8 cellular contexts compared by ENCODE assay signal in the genomic region with DNA sequence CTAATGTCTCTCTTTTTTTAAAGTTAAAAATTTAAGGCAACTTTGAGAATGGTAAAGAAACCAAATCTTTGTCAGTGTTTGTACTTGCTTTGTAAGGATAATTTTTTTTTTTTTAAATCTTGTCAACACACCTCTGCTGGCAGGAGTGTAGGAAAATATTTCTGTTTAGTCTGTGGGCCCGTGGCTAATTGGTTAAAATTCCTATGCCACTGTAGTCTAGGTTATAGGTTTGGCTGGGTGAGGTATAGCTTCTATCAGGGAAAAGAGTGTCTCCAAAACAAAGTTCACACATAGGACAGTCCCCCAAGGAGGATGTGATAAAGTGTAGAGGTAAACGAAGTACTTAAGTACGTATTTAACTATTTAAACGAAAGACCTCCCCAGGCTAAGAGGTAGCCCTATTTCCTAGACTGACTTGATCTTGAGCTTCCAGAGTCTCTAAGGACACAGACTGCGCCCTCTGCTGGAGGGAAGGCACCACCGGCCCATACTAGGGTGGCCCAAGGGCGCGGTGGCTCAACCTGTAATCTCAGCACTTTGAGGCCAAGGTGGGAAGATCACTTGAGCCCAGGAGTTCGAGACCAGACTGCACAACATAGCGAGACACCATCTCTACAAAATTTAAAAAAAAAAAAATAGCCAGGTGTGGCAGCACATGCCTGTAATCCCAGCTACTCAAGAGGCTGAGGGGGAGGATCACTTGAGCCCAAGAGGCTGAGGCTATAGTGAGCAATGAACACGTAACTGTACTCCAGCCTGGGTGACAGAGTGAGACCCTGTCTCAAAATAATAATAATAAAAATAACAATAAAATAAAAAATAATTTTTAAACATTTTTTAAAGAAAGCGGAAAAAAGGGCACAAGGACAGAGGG. TPM values are rescaled to one million over a fixed set of nuclear protein-coding genes. Genes with fewer than 3 reads are reported as not detected.
A peak's percentile ranks its signal among the peaks of the same experiment; 100 is the strongest.
DNase-seq lines count a peak whose midpoint lies in the region; ATAC-seq lines count a peak whose summit lies in the region.

No MANE protein-coding gene starts in this region.

- H3K27ac ChIP-seq in rectal smooth muscle tissue (ENCODE audit: low read depth, low read length) (peak overlapping the region; percentile 10), aorta (ENCODE audit: low read depth in 1 of 2, low read length in 2 of 2) (no peak overlapping the region)

- no peaks in the 10 kb centered on the region for H3K27me3 ChIP-seq in rectal smooth muscle tissue (ENCODE audit: control insufficient read depth, insufficient read depth, low read length)
- no peaks in the 10 kb centered on the region for H3K27me3 ChIP-seq in aorta (ENCODE audit: control insufficient read depth in 1 of 2, insufficient read depth in 2 of 2, low read length in 1 of 2)

- H3K36me3 ChIP-seq in rectal smooth muscle tissue (ENCODE audit: control insufficient read depth, insufficient read depth, low read length), result no peaks in the 10 kb centered on the region
- H3K36me3 ChIP-seq in aorta (ENCODE audit: control insufficient read depth in 1 of 2, insufficient read depth in 2 of 2, low read length in 1 of 2), result no peaks in the 10 kb centered on the region

- DNase-seq in SIG-M5 treated with dmso at 0.1 percent for 504 hours (lab: John Stamatoyannopoulos, UW; ENCODE audit: unreplicated experiment) (peak; percentile 76), SIG-M5 (lab: John Stamatoyannopoulos, UW) (no peak), NAMALWA (ENCODE audit: low spot score) (peak; percentile 87), T follicular helper cell (ENCODE audit: low read depth) (peak; percentile 69), cardiac septum (ENCODE audit: low spot score) (peak; percentile 92), aorta (peak; percentile 89 to 95)
- peak; percentile 79 for DNase-seq in activated naive CD8-positive, alpha-beta T cell treated with anti-CD3 and anti-CD28 coated beads, Interleukin-2, amount 10 ng/mL, durations not matched to agents 7 days and 5 days

- peaks cover 14% of the 10 kb centered on the region for H3K27me3 Mint-ChIP-seq in activated naive CD8-positive, alpha-beta T cell treated with anti-CD3 and anti-CD28 coated beads, Interleukin-2, amount 10 ng/mL, durations not matched to agents 7 days and 5 days

- intact Hi-C loops in cardiac septum (cut with DNase I) (loop anchor here (1.0 to 5.0 kb wide), 2 partner anchors 38 to 84 kb away; no protein-coding TSS in a partner anchor), aorta (cut with DNase I) (loop anchor here (1.0 to 10.0 kb wide), 4 partner anchors 38 to 183 kb away; a partner anchor contains a TSS)

- no peak overlapping the region for H3K4me3 Mint-ChIP-seq in activated naive CD8-positive, alpha-beta T cell treated with anti-CD3 and anti-CD28 coated beads, Interleukin-2, amount 10 ng/mL, durations not matched to agents 7 days and 5 days

- WGBS in aorta, 2 donors, result 28 to 34% methylated on average over 12 of the region's 12 CpGs

- no peaks in the 10 kb centered on the region for H3K36me3 Mint-ChIP-seq in activated naive CD8-positive, alpha-beta T cell treated with anti-CD3 and anti-CD28 coated beads, Interleukin-2, amount 10 ng/mL, durations not matched to agents 7 days and 5 days

- H3K9ac ChIP-seq in rectal smooth muscle tissue (ENCODE audit: low read length), result no peak overlapping the region

- no peak overlapping the region for H3K27ac Mint-ChIP-seq in activated naive CD8-positive, alpha-beta T cell treated with anti-CD3 and anti-CD28 coated beads, Interleukin-2, amount 10 ng/mL, durations not matched to agents 7 days and 5 days

- POLR2A ChIA-PET in activated naive CD8-positive, alpha-beta T cell treated with anti-CD3 and anti-CD28 coated beads, Interleukin-2, amount 10 ng/mL, durations not matched to agents 7 days and 5 days (lab: Charles Lee), result interaction anchor here (0.8 to 2.6 kb wide), 6 partner anchors 12 to 137 kb away, joined by 3 to 7 read pairs (median 4); a partner anchor contains a TSS

- peak; percentile 55 for ATAC-seq in activated naive CD8-positive, alpha-beta T cell treated with anti-CD3 and anti-CD28 coated beads, Interleukin-2, amount 10 ng/mL, durations not matched to agents 7 days and 5 days (ENCODE audit: low read depth)
- no peak for ATAC-seq in aorta (ENCODE audit: low FRiP score)

- H3K4me1 ChIP-seq in rectal smooth muscle tissue (ENCODE audit: control insufficient read depth, insufficient read depth, low read length) (peaks cover 33% of the 10 kb centered on the region), aorta (ENCODE audit: control insufficient read depth in 1 of 2, insufficient read depth in 2 of 2, low read length in 2 of 2) (no peaks in the 10 kb centered on the region)

- H3K4me1 Mint-ChIP-seq in activated naive CD8-positive, alpha-beta T cell treated with anti-CD3 and anti-CD28 coated beads, Interleukin-2, amount 10 ng/mL, durations not matched to agents 7 days and 5 days, result peaks cover 5% of the 10 kb centered on the region

- no peaks in the 10 kb centered on the region for H3K9me3 Mint-ChIP-seq in activated naive CD8-positive, alpha-beta T cell treated with anti-CD3 and anti-CD28 coated beads, Interleukin-2, amount 10 ng/mL, durations not matched to agents 7 days and 5 days

- H3K4me3 ChIP-seq in rectal smooth muscle tissue (ENCODE audit: low read length) (no peak overlapping the region), aorta (ENCODE audit: low read length in 2 of 2) (no peak overlapping the region)

- H3K9me3 ChIP-seq in aorta (ENCODE audit: control insufficient read depth, low read length), result no peaks in the 10 kb centered on the region

RNA-seq across cellular contexts. Expression of a gene that starts 8.9 kb away (rescaled TPM):
- total RNA-seq in activated naive CD8-positive, alpha-beta T cell treated with anti-CD3 and anti-CD28 coated beads, Interleukin-2, amount 10 ng/mL, durations not matched to agents 7 days and 5 days, result not detected
- not detected for total RNA-seq in cardiac septum
- not detected for total RNA-seq in aorta
- polyA plus RNA-seq in aorta, result not detected
